Comparison of ENCODE assay signal across 12 cellular contexts in genomic region chr2:101533611-101534601, GRCh38. TPM values are rescaled to one million over a fixed set of nuclear protein-coding genes. Genes with fewer than 3 reads are reported as not detected.
DNase-seq lines count a peak whose midpoint lies in the region; ATAC-seq and TF ChIP-seq lines count a peak whose summit lies in the region.
"Had no signal": no experiment of that assay in that cellular context is flagged by ENCODE, and none has a peak within 500 bp of the region (broad histone marks: within the 10 kb centered on the region; RNA-seq: fewer than 3 reads in every experiment).

No MANE protein-coding gene starts in this region.

- TF ChIP-seq CTCF in right lobe of liver (IDR thresholded peaks at IDR 0.05), result no peak

- TF ChIP-seq POLR2A in right lobe of liver (IDR thresholded peaks at IDR 0.05), result no peak

- H3K4me1 ChIP-seq in right lobe of liver, result no peaks in the 10 kb centered on the region
- H3K4me1 ChIP-seq: adrenal gland had no signal

- intact Hi-C loops in right lobe of liver (cut with DNase I), result no loop called here

- no peaks in the 10 kb centered on the region for H3K9me3 ChIP-seq in right lobe of liver
- H3K9me3 ChIP-seq: adrenal gland had no signal

- WGBS in right lobe of liver (ENCODE audit: insufficient coverage, low coverage, low lambda C conversion rate, missing lambda C conversion rate), result 58% methylated on average over 18 of the region's 18 CpGs

- no peaks in the 10 kb centered on the region for H3K27me3 ChIP-seq in right lobe of liver
- H3K27me3 ChIP-seq: adrenal gland had no signal

- H3K4me3 ChIP-seq in right lobe of liver, result no peak overlapping the region
- H3K4me3 ChIP-seq: adrenal gland had no signal

- DNase-seq in DMS 273 (lab: John Stamatoyannopoulos, UW; ENCODE audit: unreplicated experiment) (peak; percentile 37), DMS 273 treated with DMSO at 0.1 percent for 48 hours (lab: John Stamatoyannopoulos, UW) (no peak), dermis blood vessel endothelial cell (peak; percentile 86), right lobe of liver (no peak), NCI-H524 (lab: John Stamatoyannopoulos, UW) (no peak), islet precursor cell (no peak)
- DNase-seq: NCI-H69, WERI-Rb-1 had no signal

- ATAC-seq in right lobe of liver (peak; percentile 28 to 57 (median 48)), HG03342 (IDR thresholded peaks at IDR 0.05; ENCODE audit: unreplicated experiment) (no peak)

- H3K27ac ChIP-seq in right lobe of liver (no peak overlapping the region), temporal lobe (ENCODE audit: low read depth, low read length) (peak overlapping the region; percentile 95)
- H3K27ac ChIP-seq: 22Rv1, WERI-Rb-1 had no signal

- no peaks in the 10 kb centered on the region for H3K36me3 ChIP-seq in right lobe of liver
- H3K36me3 ChIP-seq: adrenal gland, WERI-Rb-1 had no signal

RNA-seq across cellular contexts. Expression of gene RFX8, which starts 59.0 kb away (rescaled TPM):
- total RNA-seq in dermis blood vessel endothelial cell (0.51 and 0.60 TPM in 2 replicates), right lobe of liver (not detected), temporal lobe (0.49 TPM)

Comparison
In these comparisons a context has a peak if more than half of its experiments do, and no peak if none do; other contexts are left out.
1. DNase-seq: peak in DMS 273 (single experiment) and dermis blood vessel endothelial cell (single experiment); none in DMS 273 treated with DMSO at 0.1 percent for 48 hours (single experiment), right lobe of liver (0 of 3), NCI-H524 (0 of 2) and islet precursor cell (single experiment).